In the genomic region with DNA sequence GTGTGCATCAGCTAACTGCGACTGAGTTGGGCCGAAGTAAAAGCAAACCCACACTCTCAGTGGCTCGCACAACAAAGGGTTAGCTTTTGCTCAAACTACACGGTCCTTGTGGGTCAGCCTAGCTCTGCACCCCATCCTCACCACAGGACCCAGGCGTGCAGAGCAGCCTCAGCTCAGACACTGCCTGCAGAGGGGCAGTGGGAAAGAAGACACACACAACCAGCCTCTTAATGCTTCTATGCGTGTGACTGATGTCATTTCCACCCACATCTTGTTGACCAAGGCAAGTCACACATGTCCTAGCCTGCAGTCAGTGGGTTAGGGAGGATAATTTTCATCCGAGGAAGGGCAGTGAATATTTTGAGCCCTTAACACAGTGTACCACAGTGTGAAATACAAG, we compare ENCODE assay signal across 2 cellular contexts.
TF ChIP-seq lines count a peak whose summit lies in the region.

No MANE protein-coding gene starts in this region.

TF ChIP-seq in HEK293, 187 proteins besides CTCF, POLR2A, EP300 and RAD21:
- TF ChIP-seq, protein P1, sequence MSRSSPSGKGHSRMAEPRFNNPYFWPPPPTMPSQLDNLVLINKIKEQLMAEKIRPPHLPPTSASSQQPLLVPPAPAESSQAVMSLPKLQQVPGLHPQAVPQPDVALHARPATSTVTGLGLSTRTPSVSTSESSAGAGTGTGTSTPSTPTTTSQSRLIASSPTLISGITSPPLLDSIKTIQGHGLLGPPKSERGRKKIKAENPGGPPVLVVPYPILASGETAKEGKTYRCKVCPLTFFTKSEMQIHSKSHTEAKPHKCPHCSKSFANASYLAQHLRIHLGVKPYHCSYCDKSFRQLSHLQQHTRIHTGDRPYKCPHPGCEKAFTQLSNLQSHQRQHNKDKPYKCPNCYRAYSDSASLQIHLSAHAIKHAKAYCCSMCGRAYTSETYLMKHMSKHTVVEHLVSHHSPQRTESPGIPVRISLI (tag by site-specific recombination; IDR thresholded peaks at IDR 0.05): no peak
- TF ChIP-seq EGR2 (tag by site-specific recombination; IDR thresholded peaks at IDR 0.05; ENCODE audit: low read depth) (0 out of 2 replicates have a peak, but pooled peaks have one; percentile 6), SP2 (tag by site-specific recombination; IDR thresholded peaks at IDR 0.05) (no peak), PRDM6 (tag by site-specific recombination; IDR thresholded peaks at IDR 0.05) (no peak), ZNF843 (tag by site-specific recombination; IDR thresholded peaks at IDR 0.05) (no peak), ZNF248 (tag by site-specific recombination; IDR thresholded peaks at IDR 0.05) (no peak), ZNF544 (tag by site-specific recombination; IDR thresholded peaks at IDR 0.05) (no peak), MYNN (tag by site-specific recombination; IDR thresholded peaks at IDR 0.05; ENCODE audit: borderline replicate concordance) (no peak)

TF ChIP-seq in K562, 482 proteins besides CTCF, POLR2A, EP300 and RAD21:
- TF ChIP-seq GATAD2A (IDR thresholded peaks at IDR 0.05) (no peak), SMARCA5 (IDR thresholded peaks at IDR 0.05) (no peak), IRF2 (CRISPR knock-in tag; IDR thresholded peaks at IDR 0.05) (0 out of 2 replicates have a peak, but pooled peaks have one; percentile 51), ZNF134 (CRISPR knock-in tag; conservative IDR thresholded peaks at IDR 0.05) (no peak), ZNF639 (CRISPR knock-in tag; conservative IDR thresholded peaks at IDR 0.05 in 1 of 2, IDR thresholded peaks at IDR 0.05 in 1 of 2) (no peak)
